Comparison of ENCODE assay signal across 16 cellular contexts in genomic region chr9:126838895-126839294, GRCh38. TPM values are rescaled to one million over a fixed set of nuclear protein-coding genes. Genes with fewer than 3 reads are reported as not detected.
DNase-seq lines count a peak whose midpoint lies in the region; ATAC-seq and TF ChIP-seq lines count a peak whose summit lies in the region.
"Had no signal": no experiment of that assay in that cellular context is flagged by ENCODE, and none has a peak within 500 bp of the region (broad histone marks: within the 10 kb centered on the region; RNA-seq: fewer than 3 reads in every experiment).

No MANE protein-coding gene starts in this region.

- H3K27ac Mint-ChIP-seq in activated CD4-positive, alpha-beta T cell treated with anti-CD3 and anti-CD28 coated beads, Interleukin-2, amount 10 ng/mL, durations not matched to agents 7 days and 5 days = peak overlapping the region; percentile 25
- H3K27ac Mint-ChIP-seq in IgD-negative memory B cell (peak overlapping the region in 2 of 3 donors; percentile 6 to 54), chondrocyte (ENCODE audit: unreplicated experiment) (no peak overlapping the region)
- peak overlapping the region; percentile 59 for H3K27ac Mint-ChIP-seq in stimulated activated naive B cell treated with anti-CD40 and anti-IgM and Interleukin-4, amounts not matched to agents 10 μg/mL and 1 μg/mL and 100 μg/mL, for 72 hours
- H3K27ac Mint-ChIP-seq: CD4-positive, alpha-beta T cell had no signal

- no peaks in the 10 kb centered on the region for H3K9me3 Mint-ChIP-seq in activated CD4-positive, alpha-beta T cell treated with anti-CD3 and anti-CD28 coated beads, Interleukin-2, amount 10 ng/mL, durations not matched to agents 7 days and 5 days
- H3K9me3 Mint-ChIP-seq in IgD-negative memory B cell = no peaks in the 10 kb centered on the region
- H3K9me3 Mint-ChIP-seq in stimulated activated naive B cell treated with anti-CD40 and anti-IgM and Interleukin-4, amounts not matched to agents 10 μg/mL and 1 μg/mL and 100 μg/mL, for 72 hours = no peaks in the 10 kb centered on the region
- no peaks in the 10 kb centered on the region for H3K9me3 Mint-ChIP-seq in chondrocyte (ENCODE audit: low read depth)
- H3K9me3 Mint-ChIP-seq: CD4-positive, alpha-beta T cell; naive B cell had no signal

- peaks cover 25% of the 10 kb centered on the region for H3K4me1 Mint-ChIP-seq in activated CD4-positive, alpha-beta T cell treated with anti-CD3 and anti-CD28 coated beads, Interleukin-2, amount 10 ng/mL, durations not matched to agents 7 days and 5 days
- H3K4me1 Mint-ChIP-seq in IgD-negative memory B cell = peaks cover 23 to 35% (median 27%) of the 10 kb centered on the region in 3 donors
- H3K4me1 Mint-ChIP-seq in stimulated activated naive B cell treated with anti-CD40 and anti-IgM and Interleukin-4, amounts not matched to agents 10 μg/mL and 1 μg/mL and 100 μg/mL, for 72 hours = peaks cover 38 to 60% of the 10 kb centered on the region in 2 donors
- H3K4me1 Mint-ChIP-seq in chondrocyte (ENCODE audit: low read depth) = peaks cover 20% of the 10 kb centered on the region

- POLR2A ChIA-PET in activated CD4-positive, alpha-beta T cell treated with anti-CD3 and anti-CD28 coated beads, Interleukin-2, amount 10 ng/mL, durations not matched to agents 7 days and 5 days (lab: Charles Lee) = no interaction called here

- peaks cover 27% of the 10 kb centered on the region for H3K36me3 Mint-ChIP-seq in activated CD4-positive, alpha-beta T cell treated with anti-CD3 and anti-CD28 coated beads, Interleukin-2, amount 10 ng/mL, durations not matched to agents 7 days and 5 days (ENCODE audit: low read depth)
- peaks cover 8% of the 10 kb centered on the region for H3K36me3 Mint-ChIP-seq in IgD-negative memory B cell
- peaks cover 13 to 42% of the 10 kb centered on the region in 2 donors for H3K36me3 Mint-ChIP-seq in stimulated activated naive B cell treated with anti-CD40 and anti-IgM and Interleukin-4, amounts not matched to agents 10 μg/mL and 1 μg/mL and 100 μg/mL, for 72 hours
- peaks cover 10% of the 10 kb centered on the region for H3K36me3 Mint-ChIP-seq in chondrocyte (ENCODE audit: low read depth)

- CTCF ChIA-PET in activated CD4-positive, alpha-beta T cell treated with anti-CD3 and anti-CD28 coated beads, Interleukin-2, amount 10 ng/mL, durations not matched to agents 7 days and 5 days (lab: Charles Lee) = interaction anchor here (1.1 kb wide), 1 partner anchor 10 kb away, joined by 3 read pairs; no protein-coding TSS in a partner anchor

- no peak overlapping the region for H3K4me3 Mint-ChIP-seq in activated CD4-positive, alpha-beta T cell treated with anti-CD3 and anti-CD28 coated beads, Interleukin-2, amount 10 ng/mL, durations not matched to agents 7 days and 5 days
- H3K4me3 Mint-ChIP-seq in IgD-negative memory B cell = peak overlapping the region in 1 of 4 donors; percentile 26
- H3K4me3 Mint-ChIP-seq in stimulated activated naive B cell treated with anti-CD40 and anti-IgM and Interleukin-4, amounts not matched to agents 10 μg/mL and 1 μg/mL and 100 μg/mL, for 72 hours = no peak overlapping the region
- H3K4me3 Mint-ChIP-seq in chondrocyte (ENCODE audit: unreplicated experiment) = no peak overlapping the region
- H3K4me3 Mint-ChIP-seq: CD4-positive, alpha-beta T cell; naive B cell had no signal

- TF ChIP-seq CTCF in chondrocyte (IDR thresholded peaks at IDR 0.05) = no peak

- H3K27me3 Mint-ChIP-seq in activated CD4-positive, alpha-beta T cell treated with anti-CD3 and anti-CD28 coated beads, Interleukin-2, amount 10 ng/mL, durations not matched to agents 7 days and 5 days = no peaks in the 10 kb centered on the region
- H3K27me3 Mint-ChIP-seq in IgD-negative memory B cell (no peaks in the 10 kb centered on the region), chondrocyte (ENCODE audit: low read depth) (no peaks in the 10 kb centered on the region)
- H3K27me3 Mint-ChIP-seq in stimulated activated naive B cell treated with anti-CD40 and anti-IgM and Interleukin-4, amounts not matched to agents 10 μg/mL and 1 μg/mL and 100 μg/mL, for 72 hours = no peaks in the 10 kb centered on the region
- H3K27me3 Mint-ChIP-seq: CD4-positive, alpha-beta T cell; naive B cell had no signal

- ATAC-seq in GM19035 (IDR thresholded peaks at IDR 0.05; ENCODE audit: unreplicated experiment) (peak; percentile 47), HG03521 (IDR thresholded peaks at IDR 0.05; ENCODE audit: unreplicated experiment) (no peak)
- ATAC-seq in stimulated activated naive B cell treated with anti-CD40 and anti-IgM and Interleukin-4, amounts not matched to agents 10 μg/mL and 1 μg/mL and 100 μg/mL, for 72 hours (replicated peaks) = peak in 1 of 2 donors; percentile 53
- ATAC-seq: left lobe of liver had no signal

- DNase-seq in activated CD4-positive, alpha-beta T cell treated with anti-CD3 and anti-CD28 coated beads, Interleukin-2, amount 10 ng/mL, durations not matched to agents 7 days and 5 days = no peak
- DNase-seq in activated CD4-positive, alpha-beta T cell treated with anti-CD3 and anti-CD28 coated beads for 48 hours = no peak
- DNase-seq in stimulated activated naive B cell treated with anti-CD40 and anti-IgM and Interleukin-4, amounts not matched to agents 10 μg/mL and 1 μg/mL and 100 μg/mL, for 72 hours = no peak
- no peak for DNase-seq in chondrocyte (ENCODE audit: low spot score)
- DNase-seq in iPS-NIHi11 (ENCODE audit: low spot score) = no peak
- DNase-seq: 8988T; CD4-positive, alpha-beta T cell; MG63; naive B cell; NCI-H2081 treated with DMSO at 0.1 percent for 48 hours; NCI-H82; trophoblast cell had no signal

RNA-seq across cellular contexts. Expression of gene ZBTB34, which starts 21.5 kb away (rescaled TPM):
- 1 to 10 TPM; 8.3 to 8.7 TPM for total RNA-seq in activated CD4-positive, alpha-beta T cell treated with anti-CD3 and anti-CD28 coated beads, Interleukin-2, amount 10 ng/mL, durations not matched to agents 7 days and 5 days
- 1.2 TPM for polyA plus RNA-seq in IgD-negative memory B cell
- 13.3 to 16.2 TPM (median 14.5 TPM) in 3 replicates for total RNA-seq in chondrocyte

RNA-seq across cellular contexts. Expression of gene ZBTB43, which starts 34.1 kb away (rescaled TPM):
- 10 to 100 TPM; 17.0 to 21.0 TPM for total RNA-seq in activated CD4-positive, alpha-beta T cell treated with anti-CD3 and anti-CD28 coated beads, Interleukin-2, amount 10 ng/mL, durations not matched to agents 7 days and 5 days
- 13.7 TPM for polyA plus RNA-seq in IgD-negative memory B cell
- total RNA-seq in chondrocyte = 15.6 to 18.8 TPM (median 17.7 TPM) in 3 replicates
